In genomic region chr2:161658259-161658658, GRCh38 we compare ENCODE assay signal across 30 cellular contexts. TPM values are rescaled to one million over a fixed set of nuclear protein-coding genes. Genes with fewer than 3 reads are reported as not detected.
"Had no signal": no experiment of that assay in that cellular context is flagged by ENCODE, and none has a peak within 500 bp of the region (broad histone marks: within the 10 kb centered on the region; RNA-seq: fewer than 3 reads in every experiment).

No MANE protein-coding gene starts in this region.

- H3K36me3 Mint-ChIP-seq: stimulated activated effector memory CD8-positive, alpha-beta T cell treated with anti-CD3 and anti-CD28 coated beads, Interleukin-12 subunit alpha, Interleukin-12 subunit beta, amount 100 ng/mL, for 72 hours; stimulated activated memory B cell treated with anti-CD40 and anti-IgM and Interleukin-4, amounts not matched to agents 10 μg/mL and 1 μg/mL and 100 μg/mL, for 72 hours; stimulated activated naive B cell treated with anti-CD40 and anti-IgM and Interleukin-4, amounts not matched to agents 10 μg/mL and 1 μg/mL and 100 μg/mL, for 72 hours; type B pancreatic cell had no signal

- H3K27me3 ChIP-seq: stomach, suprapubic skin, testis, thyroid gland, tibial artery, tibial nerve, transverse colon, upper lobe of left lung, upper lobe of right lung, uterus, vagina had no signal

- H3K4me3 ChIP-seq: stomach, suprapubic skin, testis, thoracic aorta, thyroid gland, tibial artery, tibial nerve, transverse colon, upper lobe of left lung, upper lobe of right lung, uterus, vagina had no signal

- H3K9me3 Mint-ChIP-seq: stimulated activated naive CD8-positive, alpha-beta T cell treated with anti-CD3 and anti-CD28 coated beads, Interleukin-15, amount 100 ng/mL, for 72 hours; stimulated activated naive CD8-positive, alpha-beta T cell treated with anti-CD3 and anti-CD28 coated beads, Interleukin-15, Interleukin-2, amounts not matched to agents 100 ng/mL and 50 ng/mL, for 24 hours; type B pancreatic cell had no signal

- H3K27ac Mint-ChIP-seq: stimulated activated effector memory CD8-positive, alpha-beta T cell treated with anti-CD3 and anti-CD28 coated beads, Interleukin-12 subunit alpha, Interleukin-12 subunit beta, amount 100 ng/mL, for 72 hours; stimulated activated memory B cell treated with anti-CD40 and anti-IgM and Interleukin-4, amounts not matched to agents 10 μg/mL and 1 μg/mL and 100 μg/mL, for 72 hours; stimulated activated naive B cell treated with anti-CD40 and anti-IgM and Interleukin-4, amounts not matched to agents 10 μg/mL and 1 μg/mL and 100 μg/mL, for 72 hours; stimulated activated naive CD8-positive, alpha-beta T cell treated with anti-CD3 and anti-CD28 coated beads, Interleukin-15, amount 100 ng/mL, for 72 hours; stimulated activated naive CD8-positive, alpha-beta T cell treated with anti-CD3 and anti-CD28 coated beads, Interleukin-15, Interleukin-2, amounts not matched to agents 100 ng/mL and 50 ng/mL, for 24 hours; type B pancreatic cell had no signal

- ATAC-seq: stimulated activated effector memory CD8-positive, alpha-beta T cell treated with anti-CD3 and anti-CD28 coated beads, Interleukin-12 subunit alpha, Interleukin-12 subunit beta, amount 100 ng/mL, for 72 hours; stimulated activated memory B cell treated with anti-CD40 and anti-IgM and Interleukin-4, amounts not matched to agents 10 μg/mL and 1 μg/mL and 100 μg/mL, for 72 hours; stimulated activated naive B cell treated with anti-CD40 and anti-IgM and Interleukin-4, amounts not matched to agents 10 μg/mL and 1 μg/mL and 100 μg/mL, for 72 hours; stimulated activated naive CD8-positive, alpha-beta T cell treated with anti-CD3 and anti-CD28 coated beads, Interleukin-15, amount 100 ng/mL, for 72 hours; stimulated activated naive CD8-positive, alpha-beta T cell treated with anti-CD3 and anti-CD28 coated beads, Interleukin-15, Interleukin-2, amounts not matched to agents 100 U/mL and 50 U/mL, for 24 hours; upper lobe of right lung had no signal

- H3K36me3 ChIP-seq: stomach, suprapubic skin, thoracic aorta, thyroid gland, tibial artery, tibial nerve, transverse colon, upper lobe of left lung, upper lobe of right lung, uterus, vagina had no signal

- DNase-seq: stimulated activated CD4-positive, alpha-beta T cell treated with anti-CD3 and anti-CD28 coated beads, Interleukin-2, amount 100 ng/mL, for 48 hours; stimulated activated CD4-positive, alpha-beta T cell treated with anti-CD3 and anti-CD28 coated beads, Interleukin-4, amount 100 ng/mL, for 1 hour; stimulated activated CD4-positive, alpha-beta T cell treated with anti-CD3 and anti-CD28 coated beads, Interleukin-4, amount 100 ng/mL, for 24 hours; stimulated activated CD4-positive, alpha-beta T cell treated with anti-CD3 and anti-CD28 coated beads, Interleukin-4, amount 100 ng/mL, for 4 hours; stimulated activated CD8-positive, alpha-beta memory T cell treated with anti-CD3 and anti-CD28 coated beads, Interleukin-4, amount 100 ng/mL, for 48 hours; stimulated activated naive B cell treated with anti-CD40 and anti-IgM and Interleukin-4, amounts not matched to agents 10 μg/mL and 1 μg/mL and 100 μg/mL, for 72 hours; stimulated activated naive CD4-positive, alpha-beta T cell; stimulated activated naive CD4-positive, alpha-beta T cell treated with Interleukin-2 at 50 U/mL for 16 hours; stimulated activated naive CD8-positive, alpha-beta T cell treated with anti-CD3 and anti-CD28 coated beads, Interleukin-15, amount 100 ng/mL, for 72 hours; stimulated activated naive CD8-positive, alpha-beta T cell treated with anti-CD3 and anti-CD28 coated beads, Interleukin-15, Interleukin-2, amounts not matched to agents 100 U/mL and 50 U/mL, for 24 hours; stomach; substantia nigra; testis; thyroid gland; tibial artery; transverse colon; trophoblast cell; upper lobe of left lung; upper lobe of right lung; uterus had no signal

- H3K4me1 ChIP-seq: stomach, suprapubic skin, testis, thyroid gland, tibial artery, tibial nerve, transverse colon, upper lobe of left lung, upper lobe of right lung, uterus, vagina had no signal

- H3K4me3 Mint-ChIP-seq: stimulated activated effector memory CD8-positive, alpha-beta T cell treated with anti-CD3 and anti-CD28 coated beads, Interleukin-12 subunit alpha, Interleukin-12 subunit beta, amount 100 ng/mL, for 72 hours; stimulated activated memory B cell treated with anti-CD40 and anti-IgM and Interleukin-4, amounts not matched to agents 10 μg/mL and 1 μg/mL and 100 μg/mL, for 72 hours; stimulated activated naive B cell treated with anti-CD40 and anti-IgM and Interleukin-4, amounts not matched to agents 10 μg/mL and 1 μg/mL and 100 μg/mL, for 72 hours; stimulated activated naive CD8-positive, alpha-beta T cell treated with anti-CD3 and anti-CD28 coated beads, Interleukin-15, amount 100 ng/mL, for 72 hours; stimulated activated naive CD8-positive, alpha-beta T cell treated with anti-CD3 and anti-CD28 coated beads, Interleukin-15, Interleukin-2, amounts not matched to agents 100 ng/mL and 50 ng/mL, for 24 hours; type B pancreatic cell had no signal

- H3K9me3 ChIP-seq: suprapubic skin, testis, thyroid gland, transverse colon, upper lobe of right lung, uterus, vagina had no signal

- H3K27me3 Mint-ChIP-seq: stimulated activated memory B cell treated with anti-CD40 and anti-IgM and Interleukin-4, amounts not matched to agents 10 μg/mL and 1 μg/mL and 100 μg/mL, for 72 hours; stimulated activated naive B cell treated with anti-CD40 and anti-IgM and Interleukin-4, amounts not matched to agents 10 μg/mL and 1 μg/mL and 100 μg/mL, for 72 hours; stimulated activated naive CD8-positive, alpha-beta T cell treated with anti-CD3 and anti-CD28 coated beads, Interleukin-15, amount 100 ng/mL, for 72 hours; stimulated activated naive CD8-positive, alpha-beta T cell treated with anti-CD3 and anti-CD28 coated beads, Interleukin-15, Interleukin-2, amounts not matched to agents 100 ng/mL and 50 ng/mL, for 24 hours; type B pancreatic cell had no signal

- FAIRE-seq: urothelium cell line had no signal

- H3K27ac ChIP-seq: stomach, suprapubic skin, testis, thoracic aorta, thyroid gland, tibial artery, tibial nerve, transverse colon, upper lobe of left lung, upper lobe of right lung, uterus, vagina had no signal

- H3K4me1 Mint-ChIP-seq: stimulated activated effector memory CD8-positive, alpha-beta T cell treated with anti-CD3 and anti-CD28 coated beads, Interleukin-12 subunit alpha, Interleukin-12 subunit beta, amount 100 ng/mL, for 72 hours; stimulated activated memory B cell treated with anti-CD40 and anti-IgM and Interleukin-4, amounts not matched to agents 10 μg/mL and 1 μg/mL and 100 μg/mL, for 72 hours; stimulated activated naive B cell treated with anti-CD40 and anti-IgM and Interleukin-4, amounts not matched to agents 10 μg/mL and 1 μg/mL and 100 μg/mL, for 72 hours; stimulated activated naive CD8-positive, alpha-beta T cell treated with anti-CD3 and anti-CD28 coated beads, Interleukin-15, amount 100 ng/mL, for 72 hours had no signal

RNA-seq across cellular contexts. Expression of gene SLC4A10, which starts 34.0 kb away (rescaled TPM):
- total RNA-seq: suprapubic skin, upper lobe of right lung, ureter, vagina had no signal
